In genomic region chr17:19534562-19535149, GRCh38 we compare ENCODE assay signal across 8 cellular contexts. TPM values are rescaled to one million over a fixed set of nuclear protein-coding genes. Genes with fewer than 3 reads are reported as not detected.
DNase-seq lines count a peak whose midpoint lies in the region; ATAC-seq, FAIRE-seq and TF ChIP-seq lines count a peak whose summit lies in the region.
"Had no signal": no experiment of that assay in that cellular context is flagged by ENCODE, and none has a peak within 500 bp of the region (broad histone marks: within the 10 kb centered on the region; RNA-seq: fewer than 3 reads in every experiment).

No MANE protein-coding gene starts in this region.

- H3K4me3 Mint-ChIP-seq in HFFc6: peak overlapping the region; percentile 13; the same call in 1 of the 2 replicates
- H3K4me3 Mint-ChIP-seq in activated T-cell treated with anti-CD3 and anti-CD28 coated beads, Interleukin-2, amount 50 U/mL, for 72 hours: peak overlapping the region; percentile 78

- no peaks in the 10 kb centered on the region for H3K36me3 ChIP-seq in kidney (ENCODE audit: control insufficient read depth in 1 of 2, insufficient read depth in 2 of 2, low read length in 2 of 2)

- ATAC-seq in activated T-cell treated with anti-CD3 and anti-CD28 coated beads, Interleukin-2, amount 50 U/mL, for 72 hours (replicated peaks in 1 of 2): peak; percentile 77
- peak; percentile 38 for ATAC-seq in stimulated activated naive CD8-positive, alpha-beta T cell treated with anti-CD3 and anti-CD28 coated beads, Interleukin-15, Interleukin-2, amounts not matched to agents 100 U/mL and 50 U/mL, for 24 hours
- ATAC-seq in GM18867 (IDR thresholded peaks at IDR 0.05; ENCODE audit: unreplicated experiment): no peak
- ATAC-seq in HG02588 (IDR thresholded peaks at IDR 0.05; ENCODE audit: unreplicated experiment): no peak

- no peak for DNase-seq in HFFc6
- DNase-seq in activated T-cell treated with anti-CD3 and anti-CD28 coated beads, Interleukin-2, amount 50 U/mL, for 72 hours: peak; percentile 34 to 43
- peak; percentile 35 for DNase-seq in kidney
- DNase-seq in stimulated activated naive CD8-positive, alpha-beta T cell treated with anti-CD3 and anti-CD28 coated beads, Interleukin-15, Interleukin-2, amounts not matched to agents 100 U/mL and 50 U/mL, for 24 hours: peak; percentile 21
- DNase-seq in NCI-H2081 treated with DMSO at 0.1 percent for 48 hours (lab: John Stamatoyannopoulos, UW): no peak

- H3K9me3 Mint-ChIP-seq in HFFc6: no peaks in the 10 kb centered on the region
- H3K9me3 Mint-ChIP-seq in activated T-cell treated with anti-CD3 and anti-CD28 coated beads, Interleukin-2, amount 50 U/mL, for 72 hours: no peaks in the 10 kb centered on the region

- H3K27ac Mint-ChIP-seq in HFFc6: no peak overlapping the region
- peak overlapping the region; percentile 25 for H3K27ac Mint-ChIP-seq in activated T-cell treated with anti-CD3 and anti-CD28 coated beads, Interleukin-2, amount 50 U/mL, for 72 hours

- H3K4me3 ChIP-seq in kidney (ENCODE audit: low read length in 2 of 2): peak overlapping the region; percentile 70 to 88

- intact Hi-C loops in kidney (cut with DNase I): no loop called here

- TF ChIP-seq CTCF in HFFc6 (IDR thresholded peaks at IDR 0.05) (no peak), kidney (IDR thresholded peaks at IDR 0.05; ENCODE audit: borderline replicate concordance, extremely low read depth, insufficient read depth) (no peak)

- FAIRE-seq in kidney (lab: Jason Lieb, UNC): no peak

- H3K9me3 ChIP-seq in kidney (ENCODE audit: control insufficient read depth in 1 of 2, low read length in 2 of 2): no peaks in the 10 kb centered on the region

- peaks cover 4 to 16% of the 10 kb centered on the region in 2 donors for H3K4me1 ChIP-seq in kidney (ENCODE audit: control insufficient read depth in 1 of 2, insufficient read depth in 1 of 2, low read depth in 1 of 2, low read length in 2 of 2)

- no peaks in the 10 kb centered on the region for H3K36me3 Mint-ChIP-seq in HFFc6 (ENCODE audit: low read depth)
- no peaks in the 10 kb centered on the region for H3K36me3 Mint-ChIP-seq in activated T-cell treated with anti-CD3 and anti-CD28 coated beads, Interleukin-2, amount 50 U/mL, for 72 hours (ENCODE audit: insufficient read depth in 2 of 2)

- H3K27me3 Mint-ChIP-seq in HFFc6 (ENCODE audit: insufficient read depth): peaks cover 41% of the 10 kb centered on the region
- H3K27me3 Mint-ChIP-seq in activated T-cell treated with anti-CD3 and anti-CD28 coated beads, Interleukin-2, amount 50 U/mL, for 72 hours (ENCODE audit: low read depth): peaks cover 51% of the 10 kb centered on the region

- H3K9ac ChIP-seq in kidney (ENCODE audit: low read length in 2 of 2): peak overlapping the region; percentile 49 to 90

- no peaks in the 10 kb centered on the region for H3K4me1 Mint-ChIP-seq in HFFc6 (ENCODE audit: low read depth)
- peaks cover 20% of the 10 kb centered on the region for H3K4me1 Mint-ChIP-seq in activated T-cell treated with anti-CD3 and anti-CD28 coated beads, Interleukin-2, amount 50 U/mL, for 72 hours (ENCODE audit: low read depth)

- peak overlapping the region; percentile 89 to 98 for H3K27ac ChIP-seq in kidney (ENCODE audit: low read depth in 2 of 2, low read length in 2 of 2)
- H3K27ac ChIP-seq: epithelial cell of prostate had no signal

RNA-seq across cellular contexts. Expression of gene SLC47A1, which starts 1.0 kb away (rescaled TPM):
- total RNA-seq in HFFc6 (2021; fragmentation: NEBNext Ultra II Directional; extraction: Animal tissue kit (Norgen Biotek cat#: 25700)): under 1 TPM in 1 of 6 experiments, not detected in 5; 0.14 TPM
- 1 to 10 TPM in 1 of 2 donors, under 1 TPM in 1; 0.65 to 1.5 TPM for total RNA-seq in activated T-cell treated with anti-CD3 and anti-CD28 coated beads, Interleukin-2, amount 50 U/mL, for 72 hours
- total RNA-seq in kidney: 26.0 TPM
- polyA plus RNA-seq in kidney (ENCODE audit: insufficient read depth, low read depth, low replicate concordance): 94.8 TPM

Comparison
In these comparisons a context has a peak if more than half of its experiments do, and no peak if none do; other contexts are left out.
1. DNase-seq: peak in activated T-cell treated with anti-CD3 and anti-CD28 coated beads, Interleukin-2, amount 50 U/mL, for 72 hours (2 of 2), kidney (single experiment) and stimulated activated naive CD8-positive, alpha-beta T cell treated with anti-CD3 and anti-CD28 coated beads, Interleukin-15, Interleukin-2, amounts not matched to agents 100 U/mL and 50 U/mL, for 24 hours (single experiment); none in HFFc6 (single experiment) and NCI-H2081 treated with DMSO at 0.1 percent for 48 hours (single experiment).
2. ATAC-seq: peak in activated T-cell treated with anti-CD3 and anti-CD28 coated beads, Interleukin-2, amount 50 U/mL, for 72 hours (2 of 2) and stimulated activated naive CD8-positive, alpha-beta T cell treated with anti-CD3 and anti-CD28 coated beads, Interleukin-15, Interleukin-2, amounts not matched to agents 100 U/mL and 50 U/mL, for 24 hours (single experiment); none in GM18867 (single experiment) and HG02588 (single experiment).
3. RNA of gene SLC47A1, which starts 1.0 kb away (total RNA-seq): 26.0 TPM in kidney (single experiment); 0.65 to 1.5 TPM in activated T-cell treated with anti-CD3 and anti-CD28 coated beads, Interleukin-2, amount 50 U/mL, for 72 hours and 0.14 TPM in HFFc6; every median in the first group is over 10 times any median in the second.